ENCODE assay signal across 24 cellular contexts in genomic region chr2:17599617-17600016, GRCh38. TPM values are rescaled to one million over a fixed set of nuclear protein-coding genes. Genes with fewer than 3 reads are reported as not detected.
"Had no signal": no experiment of that assay in that cellular context is flagged by ENCODE, and none has a peak within 500 bp of the region (broad histone marks: within the 10 kb centered on the region; RNA-seq: fewer than 3 reads in every experiment).

No MANE protein-coding gene starts in this region.

- H3K4me3 ChIP-seq: ascending aorta, gastrocnemius medialis, right atrium auricular region, skin epidermis, suprapubic skin, transverse colon, vagina had no signal

- H3K4me1 ChIP-seq: gastrocnemius medialis had no signal

- H3K4me1 Mint-ChIP-seq: activated naive CD4-positive, alpha-beta T cell treated with anti-CD3 and anti-CD28 coated beads, Interleukin-2, amount 50 U/mL, for 24 hours; memory B cell; neural crest cell; stimulated activated naive CD8-positive, alpha-beta T cell treated with anti-CD3 and anti-CD28 coated beads, Interleukin-15, amount 100 ng/mL, for 72 hours had no signal

- DNase-seq: activated CD4-positive, CD25-positive, alpha-beta regulatory T cell treated with anti-CD3 and anti-CD28 coated beads, Interleukin-2, amount 50 U/mL, for 72 hours; activated gamma-delta T cell; activated T-cell treated with anti-CD3 and anti-CD28 coated beads, Interleukin-2, amount 50 U/mL, for 72 hours; effector CD8-positive, alpha-beta T cell; gastrocnemius medialis; head of caudate nucleus; left ventricle myocardium superior; stimulated activated CD4-positive, alpha-beta T cell treated with anti-CD3 and anti-CD28 coated beads, Interleukin-15, amount 100 ng/mL, for 24 hours; stimulated activated CD4-positive, alpha-beta T cell treated with anti-CD3 and anti-CD28 coated beads, Interleukin-2, amount 100 ng/mL, for 48 hours; stimulated activated naive CD8-positive, alpha-beta T cell treated with anti-CD3 and anti-CD28 coated beads, Interleukin-15, amount 100 ng/mL, for 72 hours; transverse colon had no signal

- H3K9me3 ChIP-seq: ascending aorta, gastrocnemius medialis, right atrium auricular region, suprapubic skin, transverse colon, vagina had no signal

- H3K36me3 Mint-ChIP-seq: activated naive CD4-positive, alpha-beta T cell treated with anti-CD3 and anti-CD28 coated beads, Interleukin-2, amount 50 U/mL, for 24 hours had no signal

- H3K27ac ChIP-seq: ascending aorta, gastrocnemius medialis, suprapubic skin, transverse colon, vagina had no signal

- H3K4me3 Mint-ChIP-seq: activated naive CD4-positive, alpha-beta T cell treated with anti-CD3 and anti-CD28 coated beads, Interleukin-2, amount 50 U/mL, for 24 hours; activated T-cell treated with anti-CD3 and anti-CD28 coated beads, Interleukin-2, amount 50 U/mL, for 72 hours; dendritic cell treated with granulocyte-macrophage colony-stimulating factor and Interleukin-4, amounts not matched to agents 40 ng/mL and 50 ng/mL, for 4 days; memory B cell; neural crest cell; stimulated activated naive CD8-positive, alpha-beta T cell treated with anti-CD3 and anti-CD28 coated beads, Interleukin-15, amount 100 ng/mL, for 72 hours; T-helper 1 cell treated with Interleukin-12 subunit alpha and Interleukin-12 subunit beta and Interleukin-4 antibody, amounts not matched to agents 30 μg/mL and 1 μg/mL, for 36 hours had no signal

- H3K9me3 Mint-ChIP-seq: activated naive CD4-positive, alpha-beta T cell treated with anti-CD3 and anti-CD28 coated beads, Interleukin-2, amount 50 U/mL, for 24 hours; dendritic cell treated with granulocyte-macrophage colony-stimulating factor and Interleukin-4, amounts not matched to agents 40 ng/mL and 50 ng/mL, for 4 days; memory B cell; stimulated activated naive CD8-positive, alpha-beta T cell treated with anti-CD3 and anti-CD28 coated beads, Interleukin-15, amount 100 ng/mL, for 72 hours; T-helper 1 cell treated with Interleukin-12 subunit alpha and Interleukin-12 subunit beta and Interleukin-4 antibody, amounts not matched to agents 30 μg/mL and 1 μg/mL, for 36 hours had no signal

- H3K27ac Mint-ChIP-seq: activated T-cell treated with anti-CD3 and anti-CD28 coated beads, Interleukin-2, amount 50 U/mL, for 72 hours; dendritic cell treated with granulocyte-macrophage colony-stimulating factor and Interleukin-4, amounts not matched to agents 40 ng/mL and 50 ng/mL, for 4 days; memory B cell; progenitor cell of endocrine pancreas; T-helper 1 cell treated with Interleukin-12 subunit alpha and Interleukin-12 subunit beta and Interleukin-4 antibody, amounts not matched to agents 30 μg/mL and 1 μg/mL, for 36 hours had no signal

- H3K27me3 ChIP-seq: ascending aorta, gastrocnemius medialis, right atrium auricular region, suprapubic skin, transverse colon, vagina had no signal

RNA-seq across cellular contexts. Expression of gene VSNL1, which starts 59.1 kb away (rescaled TPM):
- total RNA-seq: activated CD8-positive, alpha-beta memory T cell treated with anti-CD3 and anti-CD28 coated beads for 36 hours; activated T-cell treated with anti-CD3 and anti-CD28 coated beads, Interleukin-2, amount 50 U/mL, for 72 hours; ascending aorta; gastrocnemius medialis; mononuclear cell had no signal
